In genomic region chr6:37557645-37558114, GRCh38 we compare ENCODE assay signal across 18 cellular contexts. TPM values are rescaled to one million over a fixed set of nuclear protein-coding genes. Genes with fewer than 3 reads are reported as not detected.
DNase-seq lines count a peak whose midpoint lies in the region; ATAC-seq and TF ChIP-seq lines count a peak whose summit lies in the region.
"Had no signal": no experiment of that assay in that cellular context is flagged by ENCODE, and none has a peak within 500 bp of the region (broad histone marks: within the 10 kb centered on the region; RNA-seq: fewer than 3 reads in every experiment).

No MANE protein-coding gene starts in this region.

- no peaks in the 10 kb centered on the region for H3K27me3 Mint-ChIP-seq in activated B cell treated with CpG ODN at 0.5 μM for 24 hours
- H3K27me3 Mint-ChIP-seq in stimulated activated naive CD8-positive, alpha-beta T cell treated with anti-CD3 and anti-CD28 coated beads, Interleukin-15, amount 100 ng/mL, for 72 hours: peaks cover 14% of the 10 kb centered on the region

- H3K18ac ChIP-seq in neuronal stem cell (ENCODE audit: low read length): no peak overlapping the region

- H3K79me2 ChIP-seq in HCT116 (ENCODE audit: insufficient read depth, low read length): no peaks in the 10 kb centered on the region

- no peak overlapping the region for H2AFZ ChIP-seq in HCT116 (ENCODE audit: low read depth, low read length, poor library complexity, severe bottlenecking)
- H2AFZ ChIP-seq in neuronal stem cell (ENCODE audit: low read length): peak overlapping the region; percentile 71

- no peaks in the 10 kb centered on the region for H3K9me3 ChIP-seq in HCT116 (ENCODE audit: control insufficient read depth in 1 of 2, insufficient read depth in 1 of 2, low read depth in 1 of 2, low read length in 2 of 2)
- peaks cover 2 to 3% of the 10 kb centered on the region in 2 donors for H3K9me3 ChIP-seq in neuronal stem cell (replicated peaks in 1 of 2; ENCODE audit: control insufficient read depth in 2 of 2, insufficient read depth in 1 of 2, low read depth in 1 of 2, low read length in 2 of 2)
- H3K9me3 ChIP-seq: gastroesophageal sphincter, HAP-1, neutrophil had no signal

- no peak overlapping the region for H3K14ac ChIP-seq in neuronal stem cell (ENCODE audit: low read length)

- no CpG with 5 or more reads among the region's 8 CpGs for WGBS in neuronal stem cell (ENCODE audit: extremely low coverage in 2 of 2, insufficient read length in 2 of 2, insufficient replicate concordance in 1 of 2), 2 donors

- peak overlapping the region; percentile 15; the same call in 1 of the 2 replicates for H3K4me2 ChIP-seq in HCT116 (ENCODE audit: low read length)
- H3K4me2 ChIP-seq in neuronal stem cell (ENCODE audit: insufficient read depth, low read length, poor library complexity, severe bottlenecking): no peak overlapping the region

- H2BK5ac ChIP-seq in neuronal stem cell (ENCODE audit: low read length): no peak overlapping the region

- intact Hi-C loops in HCT116 (cut with micrococcal nuclease): no loop called here
- intact Hi-C loops in activated B cell treated with CpG ODN at 0.5 μM for 24 hours (cut with micrococcal nuclease): no loop called here

- H2BK120ac ChIP-seq in neuronal stem cell (ENCODE audit: low read depth, low read length): no peak overlapping the region

- POLR2A ChIA-PET in HCT116 (lab: Charles Lee) (no interaction called here), activated B cell treated with CpG ODN at 0.5 μM for 24 hours (lab: Charles Lee) (interaction anchor here (1.1 to 1.9 kb wide), 2 partner anchors 8 to 22 kb away, joined by 3 to 6 read pairs; no protein-coding TSS in a partner anchor)

- H3K4me3 ChIP-seq in HCT116 (replicated peaks in 1 of 2; ENCODE audit: low read depth in 1 of 2, low read length in 2 of 2) (no peak overlapping the region), neuronal stem cell (ENCODE audit: low read length in 2 of 2) (no peak overlapping the region)
- H3K4me3 ChIP-seq: gastroesophageal sphincter, HAP-1 had no signal

- CTCF ChIA-PET in HCT116 (lab: Charles Lee): interaction anchor here (0.9 kb wide), 1 partner anchor 9 kb away, joined by 3 read pairs; no protein-coding TSS in a partner anchor
- CTCF ChIA-PET in activated B cell treated with CpG ODN at 0.5 μM for 24 hours (lab: Charles Lee): interaction anchor here (1.2 kb wide), 1 partner anchor 73 kb away, joined by 3 read pairs; no protein-coding TSS in a partner anchor

- H4K8ac ChIP-seq in neuronal stem cell (ENCODE audit: low read depth, low read length): no peak overlapping the region

- H3K4me1 ChIP-seq in HCT116 (ENCODE audit: control insufficient read depth in 1 of 2, insufficient read depth in 2 of 2, low read length in 2 of 2): peaks cover 16 to 55% of the 10 kb centered on the region in 2 experiments
- H3K4me1 ChIP-seq in neuronal stem cell (ENCODE audit: control insufficient read depth in 2 of 2, insufficient read depth in 1 of 2, low read depth in 1 of 2, low read length in 2 of 2): peaks cover 46 to 49% of the 10 kb centered on the region in 2 donors
- H3K4me1 ChIP-seq: HAP-1 had no signal

- H3K23ac ChIP-seq in neuronal stem cell (ENCODE audit: low read depth, low read length, poor library complexity): peak overlapping the region; percentile 2

- TF ChIP-seq CTCF in HCT116 (IDR thresholded peaks at IDR 0.05 in 2 of 3, conservative IDR thresholded peaks at IDR 0.05 in 1 of 3; ENCODE audit: borderline replicate concordance in 1 of 3, insufficient read depth in 1 of 3, low read depth in 2 of 3, low read length in 2 of 3): no peak
- TF ChIP-seq CTCF in activated B cell treated with CpG ODN at 0.5 μM for 24 hours (IDR thresholded peaks at IDR 0.05): no peak

- ATAC-seq in HCT116 (no peak), activated B cell treated with CpG ODN at 0.5 μM for 24 hours (ENCODE audit: low read depth) (no peak), HG03521 (IDR thresholded peaks at IDR 0.05; ENCODE audit: unreplicated experiment) (no peak), GM18873 (IDR thresholded peaks at IDR 0.05; ENCODE audit: low FRiP score, unreplicated experiment) (no peak)
- ATAC-seq in stimulated activated naive CD8-positive, alpha-beta T cell treated with anti-CD3 and anti-CD28 coated beads, Interleukin-15, amount 100 ng/mL, for 72 hours: no peak
- ATAC-seq: gastroesophageal sphincter, left cardiac atrium, SK-N-SH treated with all-trans-retinoic acid at 6 μM for 48 hours had no signal

- no peak for TF ChIP-seq RAD21 in HCT116 (IDR thresholded peaks at IDR 0.05; ENCODE audit: low read depth)

- no peak for TF ChIP-seq POLR2A in HCT116 (IDR thresholded peaks at IDR 0.05; ENCODE audit: borderline replicate concordance, extremely low read depth, insufficient read depth, insufficient read length)

- H3K36me3 Mint-ChIP-seq in activated B cell treated with CpG ODN at 0.5 μM for 24 hours (ENCODE audit: low read depth): no peaks in the 10 kb centered on the region

- H3K4me1 Mint-ChIP-seq in activated B cell treated with CpG ODN at 0.5 μM for 24 hours: peaks cover 99% of the 10 kb centered on the region
- peaks cover 75% of the 10 kb centered on the region for H3K4me1 Mint-ChIP-seq in stimulated activated naive CD8-positive, alpha-beta T cell treated with anti-CD3 and anti-CD28 coated beads, Interleukin-15, amount 100 ng/mL, for 72 hours

- no peaks in the 10 kb centered on the region for H3K36me3 ChIP-seq in HCT116 (ENCODE audit: control insufficient read depth in 1 of 2, insufficient read depth in 2 of 2, low read length in 2 of 2)
- no peaks in the 10 kb centered on the region for H3K36me3 ChIP-seq in neuronal stem cell (replicated peaks in 1 of 2; ENCODE audit: control insufficient read depth in 2 of 2, insufficient read depth in 2 of 2, low read length in 2 of 2)
- H3K36me3 ChIP-seq: gastroesophageal sphincter, HAP-1, neutrophil had no signal

- RAD21 ChIA-PET in HCT116 (lab: Charles Lee; ENCODE audit: low non-redundant PET in 1 of 2, low total read pairs in 2 of 2, uncharacterized antibody in 2 of 2, unreplicated experiment in 2 of 2): no interaction called here

- H3K27me3 ChIP-seq in HCT116 (ENCODE audit: insufficient read depth, low read length): no peaks in the 10 kb centered on the region
- H3K27me3 ChIP-seq in neuronal stem cell (ENCODE audit: control insufficient read depth in 3 of 3, insufficient read depth in 3 of 3, low read depth in 1 of 3, low read length in 3 of 3): no peaks in the 10 kb centered on the region

- no peaks in the 10 kb centered on the region for H3K9me3 Mint-ChIP-seq in activated B cell treated with CpG ODN at 0.5 μM for 24 hours
- no peaks in the 10 kb centered on the region for H3K9me3 Mint-ChIP-seq in stimulated activated naive CD8-positive, alpha-beta T cell treated with anti-CD3 and anti-CD28 coated beads, Interleukin-15, amount 100 ng/mL, for 72 hours

- peak overlapping the region; percentile 19 for H2BK15ac ChIP-seq in neuronal stem cell (ENCODE audit: low read length)

- H3K79me1 ChIP-seq in neuronal stem cell (ENCODE audit: low read depth, low read length): no peaks in the 10 kb centered on the region

- no peak overlapping the region for H4K91ac ChIP-seq in neuronal stem cell (ENCODE audit: low read depth, low read length, poor library complexity)

- DNase-seq in D341Med (ENCODE audit: low spot score) (peak; percentile 64), HCT116 (ENCODE audit: low read depth, low spot score) (no peak), activated B cell treated with CpG ODN at 0.5 μM for 24 hours (no peak), neuronal stem cell (ENCODE audit: low spot score) (no peak)
- DNase-seq in stimulated activated naive CD8-positive, alpha-beta T cell treated with anti-CD3 and anti-CD28 coated beads, Interleukin-15, amount 100 ng/mL, for 72 hours: no peak
- DNase-seq: anterior cingulate cortex; effector CD4-positive, alpha-beta T cell; left cardiac atrium; NCI-H187; NCI-H2227 treated with DMSO at 0.1 percent for 48 hours; stimulated activated CD4-positive, alpha-beta T cell treated with anti-CD3 and anti-CD28 coated beads, Interleukin-12 subunit alpha, Interleukin-12 subunit beta, amount 100 ng/mL, for 4 hours; T1000 had no signal

- H3K27ac Mint-ChIP-seq in activated B cell treated with CpG ODN at 0.5 μM for 24 hours: peak overlapping the region; percentile 77
- no peak overlapping the region for H3K27ac Mint-ChIP-seq in stimulated activated naive CD8-positive, alpha-beta T cell treated with anti-CD3 and anti-CD28 coated beads, Interleukin-15, amount 100 ng/mL, for 72 hours

- H3K27ac ChIP-seq in HCT116 (ENCODE audit: low read depth, low read length): no peak overlapping the region
- H3K27ac ChIP-seq in neuronal stem cell (replicated peaks; ENCODE audit: low read length): no peak overlapping the region
- H3K27ac ChIP-seq: gastroesophageal sphincter, neutrophil had no signal

- no TSS peak for BruUV-seq in HCT116 (replicated peaks; lab: Mats Ljungman, UMichigan)

- H3K9ac ChIP-seq in HCT116 (ENCODE audit: low read length): no peak overlapping the region; the same call in 1 of the 2 replicates
- no peak overlapping the region for H3K9ac ChIP-seq in neuronal stem cell (ENCODE audit: low read depth, low read length, poor library complexity)

- H2AK5ac ChIP-seq in neuronal stem cell (ENCODE audit: low read depth, low read length): no peak overlapping the region

- H3K4me3 Mint-ChIP-seq in activated B cell treated with CpG ODN at 0.5 μM for 24 hours: peak overlapping the region; percentile 52
- no peak overlapping the region for H3K4me3 Mint-ChIP-seq in stimulated activated naive CD8-positive, alpha-beta T cell treated with anti-CD3 and anti-CD28 coated beads, Interleukin-15, amount 100 ng/mL, for 72 hours

- H3K4ac ChIP-seq in neuronal stem cell (ENCODE audit: low read length): no peak overlapping the region

- no peaks in the 10 kb centered on the region for H3K9me2 ChIP-seq in HCT116 (ENCODE audit: insufficient read depth)

- no peak overlapping the region for H2BK12ac ChIP-seq in neuronal stem cell (ENCODE audit: low read length)

- H4K20me1 ChIP-seq in HCT116 (ENCODE audit: insufficient read depth): no peaks in the 10 kb centered on the region

TF ChIP-seq in HCT116, 20 proteins besides CTCF, POLR2A, EP300 and RAD21:
- peak; percentile 21; the same call in 1 of the 2 replicates for TF ChIP-seq EGR1 (IDR thresholded peaks at IDR 0.05; ENCODE audit: low read depth)
- no peak for TF ChIP-seq ZNF274 (IDR thresholded peaks at IDR 0.05; ENCODE audit: low read depth, low read length)
TF ChIP-seq in HCT116: peak in this region for 1.

RNA-seq across cellular contexts. Expression of gene CCDC167, which starts 58.0 kb away (rescaled TPM):
- total RNA-seq in HCT116 (2021; ENCODE audit: unreplicated experiment): 27.8 TPM
- polyA plus RNA-seq in HCT116 (2012): 31.0 and 37.5 TPM in 2 replicates
- total RNA-seq in activated B cell treated with CpG ODN at 0.5 μM for 24 hours: 18.4 and 25.9 TPM in 2 replicates
- 113 TPM for polyA plus RNA-seq in neuronal stem cell (2013, experiment 1 of 2)
- 106 TPM for polyA plus RNA-seq in neuronal stem cell (2013, experiment 2 of 2)
